In the genomic region with DNA sequence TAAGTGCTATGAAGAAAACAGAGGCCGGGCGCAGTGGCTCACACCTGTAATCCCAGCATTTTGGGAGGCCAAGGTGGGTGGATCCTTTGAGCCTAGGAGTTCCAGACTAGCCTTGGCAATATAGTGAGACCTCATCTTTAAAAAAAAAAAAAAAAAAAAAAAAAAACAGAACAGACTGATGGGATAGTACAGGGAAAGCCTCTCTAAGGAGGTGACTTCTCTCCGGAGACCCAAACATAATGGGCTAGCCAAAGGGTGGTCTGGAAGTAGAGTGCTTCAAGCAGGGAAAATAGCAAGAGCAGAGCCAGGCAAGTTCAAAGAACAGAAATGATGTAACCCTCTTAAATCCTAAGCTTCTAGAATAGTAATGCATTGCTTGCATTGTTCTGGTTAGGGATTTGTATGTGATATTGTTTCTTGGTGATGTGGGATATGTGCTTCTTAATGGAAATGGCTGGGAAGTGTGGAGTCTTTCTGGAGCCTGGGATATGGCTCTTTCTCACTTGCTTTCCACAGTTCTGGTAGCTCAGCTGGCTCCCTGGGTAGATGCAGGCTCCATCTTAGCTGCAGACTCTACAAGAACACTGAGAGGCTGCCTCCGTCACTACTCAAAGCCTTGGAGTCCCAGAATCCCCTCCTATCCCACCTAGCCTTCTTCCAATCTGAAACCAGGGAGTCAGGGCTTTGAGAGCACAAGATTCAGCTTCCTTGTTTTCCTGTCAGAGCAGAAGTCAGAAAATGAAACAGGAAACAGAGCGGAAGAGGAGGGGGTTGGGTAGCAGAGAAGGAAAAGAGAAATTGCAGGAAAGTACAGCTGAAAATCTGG, we compare ENCODE assay signal across 8 cellular contexts.
DNase-seq lines count a peak whose midpoint lies in the region; TF ChIP-seq lines count a peak whose summit lies in the region.

No MANE protein-coding gene starts in this region.

- H3K27ac ChIP-seq in DOHH2 (ENCODE audit: low read depth, low read length), result peak overlapping the region; percentile 92
- H3K27ac ChIP-seq in muscle layer of colon (ENCODE audit: low read depth, low read length), result peak overlapping the region; percentile 98

- peaks cover 61% of the 10 kb centered on the region for H3F3A ChIP-seq in DOHH2 (ENCODE audit: control insufficient read depth, insufficient read depth)

- H3K27me3 ChIP-seq in DOHH2 (ENCODE audit: control insufficient read depth, low read length), result no peaks in the 10 kb centered on the region
- H3K27me3 ChIP-seq in muscle layer of colon (ENCODE audit: control insufficient read depth in 1 of 2, insufficient read depth in 2 of 2, low read length in 2 of 2), result no peaks in the 10 kb centered on the region

- H3K9me2 ChIP-seq in DOHH2 (replicated peaks; ENCODE audit: control insufficient read depth, low read length), result no peaks in the 10 kb centered on the region

- peak; percentile 53 for DNase-seq in NOMO-1 treated with DMSO at 0.1 percent for 48 hours (lab: John Stamatoyannopoulos, UW; ENCODE audit: unreplicated experiment)
- DNase-seq in cerebellar cortex (ENCODE audit: low spot score), result peak; percentile 60
- DNase-seq in NCI-H446 (lab: John Stamatoyannopoulos, UW), result no peak
- no peak for DNase-seq in NCI-H748 treated with DMSO at 0.1 percent for 48 hours (lab: John Stamatoyannopoulos, UW)
- no peak for DNase-seq in DMS79 (lab: John Stamatoyannopoulos, UW)
- no peak for DNase-seq in stimulated activated CD4-positive, alpha-beta T cell treated with anti-CD3 and anti-CD28 coated beads, Interleukin-1b, Interleukin-23, amount 100 ng/mL, for 48 hours

- peak overlapping the region; percentile 76 for H3K4me2 ChIP-seq in DOHH2 (ENCODE audit: low read length)

- H3K4me3 ChIP-seq in DOHH2 (ENCODE audit: low read length) (peak overlapping the region; percentile 90), muscle layer of colon (ENCODE audit: low read depth in 1 of 2, low read length in 2 of 2) (peak overlapping the region in 1 of 2 donors; percentile 85)

- no peak overlapping the region for H3K9ac ChIP-seq in muscle layer of colon (ENCODE audit: low read length)

- H3K36me3 ChIP-seq in DOHH2 (ENCODE audit: control insufficient read depth, low read length) (peaks cover 37% of the 10 kb centered on the region), muscle layer of colon (ENCODE audit: insufficient read depth, low read length) (peaks cover 11% of the 10 kb centered on the region)

- H3K79me2 ChIP-seq in DOHH2 (ENCODE audit: control insufficient read depth, low read length), result peaks cover 11% of the 10 kb centered on the region

- H3K4me1 ChIP-seq in DOHH2 (ENCODE audit: control insufficient read depth, low read length), result peaks cover 73% of the 10 kb centered on the region
- peaks cover 66% of the 10 kb centered on the region for H3K4me1 ChIP-seq in muscle layer of colon (ENCODE audit: insufficient read depth, low read length)

- H4K20me1 ChIP-seq in DOHH2 (ENCODE audit: control insufficient read depth, insufficient read depth, low read depth, low read length), result no peaks in the 10 kb centered on the region

- H3K9me3 ChIP-seq in DOHH2 (ENCODE audit: control insufficient read depth, insufficient read depth, low read length), result no peaks in the 10 kb centered on the region
- no peaks in the 10 kb centered on the region for H3K9me3 ChIP-seq in muscle layer of colon (ENCODE audit: low read length)

- TF ChIP-seq CTCF in DOHH2 (IDR thresholded peaks at IDR 0.05; ENCODE audit: low read depth, low read length, poor library complexity, severe bottlenecking), result no peak

Comparison
In these comparisons a context has a peak if more than half of its experiments do, and no peak if none do; other contexts are left out.
1. DNase-seq: peak in NOMO-1 treated with DMSO at 0.1 percent for 48 hours (single experiment) and cerebellar cortex (single experiment); none in NCI-H446 (0 of 2), NCI-H748 treated with DMSO at 0.1 percent for 48 hours (single experiment), DMS79 (single experiment) and stimulated activated CD4-positive, alpha-beta T cell treated with anti-CD3 and anti-CD28 coated beads, Interleukin-1b, Interleukin-23, amount 100 ng/mL, for 48 hours (single experiment).